In the genomic region with DNA sequence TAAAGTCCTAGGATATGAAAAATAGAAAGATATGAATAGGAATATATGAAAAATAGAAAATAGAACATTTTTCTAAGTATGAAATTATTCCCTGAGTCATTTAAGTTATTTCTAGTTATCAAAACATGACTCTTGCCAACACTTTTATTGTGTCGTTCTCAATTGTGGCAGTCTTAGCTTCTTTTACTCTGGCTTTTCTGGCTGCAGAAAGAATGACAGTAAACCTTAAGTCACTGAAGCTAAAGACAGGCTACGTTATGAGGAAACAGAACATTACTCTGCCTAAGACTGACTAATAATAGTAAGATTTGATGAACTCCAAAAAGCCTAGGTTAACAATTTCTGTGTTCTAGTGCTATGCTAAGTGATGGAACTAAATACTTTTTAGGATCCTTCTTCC, we compare ENCODE assay signal across 19 cellular contexts.
"Had no signal": no experiment of that assay in that cellular context is flagged by ENCODE, and none has a peak within 500 bp of the region (broad histone marks: within the 10 kb centered on the region; RNA-seq: fewer than 3 reads in every experiment).

No MANE protein-coding gene starts in this region.

- H3K9ac ChIP-seq: parathyroid adenoma had no signal

- ATAC-seq: left lung; mucosa of descending colon; naive thymus-derived CD4-positive, alpha-beta T cell; stimulated activated memory B cell treated with anti-CD40 and anti-IgM and Interleukin-4, amounts not matched to agents 10 μg/mL and 1 μg/mL and 100 μg/mL, for 72 hours; T-helper 17 cell; WTC11 had no signal

- DNase-seq: activated CD4-positive, alpha-beta T cell treated with anti-CD3 and anti-CD28 coated beads, Interleukin-2, amount 10 ng/mL, durations not matched to agents 24 days and 14 days; activated CD8-positive, alpha-beta memory T cell treated with anti-CD3 and anti-CD28 coated beads for 24 hours; activated naive CD4-positive, alpha-beta T cell treated with anti-CD3 and anti-CD28 coated beads for 36 hours; cortex of kidney; effector memory CD4-positive, alpha-beta T cell; kidney; left lung; mucosa of descending colon; naive thymus-derived CD4-positive, alpha-beta T cell; stimulated activated CD4-positive, alpha-beta T cell treated with anti-CD3 and anti-CD28 coated beads, Interleukin-2, amount 100 ng/mL, for 48 hours; T-helper 17 cell; transverse colon had no signal

- H3K4me1 ChIP-seq: left lung, parathyroid adenoma, transverse colon had no signal

- H3K4me3 Mint-ChIP-seq: activated CD4-positive, alpha-beta T cell treated with anti-CD3 and anti-CD28 coated beads, Interleukin-2, amount 10 ng/mL, durations not matched to agents 24 days and 14 days; activated naive CD4-positive, alpha-beta T cell treated with anti-CD3 and anti-CD28 coated beads for 36 hours; brain; central memory CD8-positive, alpha-beta T cell; stimulated activated memory B cell treated with anti-CD40 and anti-IgM and Interleukin-4, amounts not matched to agents 10 μg/mL and 1 μg/mL and 100 μg/mL, for 72 hours; T-helper 17 cell; WTC11 had no signal

- H3K4me1 Mint-ChIP-seq: brain; stimulated activated memory B cell treated with anti-CD40 and anti-IgM and Interleukin-4, amounts not matched to agents 10 μg/mL and 1 μg/mL and 100 μg/mL, for 72 hours; WTC11 had no signal

- H3K4me2 ChIP-seq: hepatocyte had no signal

- H3K4me3 ChIP-seq: hepatocyte, left lung, mucosa of descending colon, transverse colon had no signal

- H3K27ac Mint-ChIP-seq: brain; stimulated activated memory B cell treated with anti-CD40 and anti-IgM and Interleukin-4, amounts not matched to agents 10 μg/mL and 1 μg/mL and 100 μg/mL, for 72 hours; T-helper 17 cell; WTC11 had no signal

- H2AFZ ChIP-seq: hepatocyte, parathyroid adenoma had no signal

- H3K27me3 ChIP-seq: hepatocyte, left lung, transverse colon had no signal

- H3K79me2 ChIP-seq: hepatocyte, parathyroid adenoma had no signal

- H3K27ac ChIP-seq: epithelial cell of prostate, hepatocyte, left lung, parathyroid adenoma, transverse colon had no signal

- H3K27me3 Mint-ChIP-seq: activated CD4-positive, alpha-beta T cell treated with anti-CD3 and anti-CD28 coated beads, Interleukin-2, amount 10 ng/mL, durations not matched to agents 24 days and 14 days; brain; central memory CD8-positive, alpha-beta T cell; naive thymus-derived CD4-positive, alpha-beta T cell; stimulated activated memory B cell treated with anti-CD40 and anti-IgM and Interleukin-4, amounts not matched to agents 10 μg/mL and 1 μg/mL and 100 μg/mL, for 72 hours; T-helper 17 cell had no signal

- H3K36me3 ChIP-seq: left lung had no signal
